9 cellular contexts compared by ENCODE assay signal in genomic region chr17:28982191-28982793, GRCh38. TPM values are rescaled to one million over a fixed set of nuclear protein-coding genes. Genes with fewer than 3 reads are reported as not detected.
DNase-seq lines count a peak whose midpoint lies in the region; ATAC-seq and TF ChIP-seq lines count a peak whose summit lies in the region.
"Had no signal": no experiment of that assay in that cellular context is flagged by ENCODE, and none has a peak within 500 bp of the region (broad histone marks: within the 10 kb centered on the region; RNA-seq: fewer than 3 reads in every experiment).

No MANE protein-coding gene starts in this region.

- no peaks in the 10 kb centered on the region for H3K27me3 Mint-ChIP-seq in activated CD8-positive, alpha-beta T cell treated with anti-CD3 and anti-CD28 coated beads, Interleukin-2, amount 10 ng/mL, durations not matched to agents 7 days and 5 days (ENCODE audit: low read depth)

- H3K27ac Mint-ChIP-seq in activated CD8-positive, alpha-beta T cell treated with anti-CD3 and anti-CD28 coated beads, Interleukin-2, amount 10 ng/mL, durations not matched to agents 7 days and 5 days = peak overlapping the region; percentile 97

- TF ChIP-seq POLR2A in esophagus squamous epithelium (IDR thresholded peaks at IDR 0.05) = no peak

- intact Hi-C loops in esophagus squamous epithelium (cut with DNase I) = no loop called here

- CTCF ChIA-PET in activated CD8-positive, alpha-beta T cell treated with anti-CD3 and anti-CD28 coated beads, Interleukin-2, amount 10 ng/mL, durations not matched to agents 7 days and 5 days (lab: Charles Lee) = interaction anchor here (1.0 to 2.6 kb wide), 4 partner anchors 17 to 133 kb away, joined by 3 to 9 read pairs (median 3); no protein-coding TSS in a partner anchor

- peaks cover 34% of the 10 kb centered on the region for H3K4me1 Mint-ChIP-seq in activated CD8-positive, alpha-beta T cell treated with anti-CD3 and anti-CD28 coated beads, Interleukin-2, amount 10 ng/mL, durations not matched to agents 7 days and 5 days (ENCODE audit: low read depth)

- 51 to 65% methylated on average over 9 of the region's 9 CpGs for WGBS in esophagus squamous epithelium, 2 donors

- H3K4me3 ChIP-seq in DND-41 (ENCODE audit: low read depth in 1 of 2, low read length in 2 of 2) = no peak overlapping the region
- H3K4me3 ChIP-seq in esophagus squamous epithelium = no peak overlapping the region
- H3K4me3 ChIP-seq: body of pancreas had no signal

- H3K4me3 Mint-ChIP-seq in activated CD8-positive, alpha-beta T cell treated with anti-CD3 and anti-CD28 coated beads, Interleukin-2, amount 10 ng/mL, durations not matched to agents 7 days and 5 days = peak overlapping the region; percentile 40

- H3K9me3 ChIP-seq in DND-41 (ENCODE audit: insufficient read depth, low read length, severe bottlenecking) (no peaks in the 10 kb centered on the region), KOPT-K1 (ENCODE audit: insufficient read depth, low read length, poor library complexity, severe bottlenecking) (no peaks in the 10 kb centered on the region), esophagus squamous epithelium (no peaks in the 10 kb centered on the region)
- H3K9me3 ChIP-seq: body of pancreas had no signal

- no peaks in the 10 kb centered on the region for H3K79me2 ChIP-seq in DND-41 (ENCODE audit: insufficient read depth, low read length)

- H2AFZ ChIP-seq in DND-41 (ENCODE audit: low read depth, low read length) = no peak overlapping the region

- H3K27me3 ChIP-seq in DND-41 (ENCODE audit: insufficient read depth, low read length, poor library complexity) (no peaks in the 10 kb centered on the region), esophagus squamous epithelium (peaks cover 0 to 56% (median 3%) of the 10 kb centered on the region in 4 donors)
- H3K27me3 ChIP-seq: body of pancreas had no signal

- H3K27ac ChIP-seq in DND-41 (ENCODE audit: low read length) (no peak overlapping the region), KOPT-K1 (ENCODE audit: low read depth, low read length, poor library complexity, severe bottlenecking) (peak overlapping the region; percentile 76), esophagus squamous epithelium (peak overlapping the region; percentile 15 to 68 (median 46))

- H3K36me3 Mint-ChIP-seq in activated CD8-positive, alpha-beta T cell treated with anti-CD3 and anti-CD28 coated beads, Interleukin-2, amount 10 ng/mL, durations not matched to agents 7 days and 5 days (ENCODE audit: low read depth) = no peaks in the 10 kb centered on the region

- H4K20me1 ChIP-seq in DND-41 (ENCODE audit: insufficient read depth, low read length) = no peaks in the 10 kb centered on the region

- DNase-seq in DND-41 = peak; percentile 27
- peak; percentile 84 for DNase-seq in activated CD8-positive, alpha-beta T cell treated with anti-CD3 and anti-CD28 coated beads, Interleukin-2, amount 10 ng/mL, durations not matched to agents 7 days and 5 days
- no peak for DNase-seq in esophagus squamous epithelium (lab: John Stamatoyannopoulos, UW)
- DNase-seq in stimulated activated CD4-positive, alpha-beta T cell treated with anti-CD3 and anti-CD28 coated beads, TNF-alpha, amount 100 ng/mL, for 24 hours (ENCODE audit: low read depth in 3 of 3) = peak; percentile 6 to 33 (median 31)
- DNase-seq in midbrain (lab: John Stamatoyannopoulos, UW) = no peak

- no peaks in the 10 kb centered on the region for H3K36me3 ChIP-seq in DND-41 (ENCODE audit: insufficient read depth, low read length)
- H3K36me3 ChIP-seq in KOPT-K1 (ENCODE audit: insufficient read depth, low read length) = no peaks in the 10 kb centered on the region
- no peaks in the 10 kb centered on the region for H3K36me3 ChIP-seq in esophagus squamous epithelium

- H3K9ac ChIP-seq in DND-41 (ENCODE audit: low read depth, low read length) = no peak overlapping the region

- ATAC-seq in DND-41 (ENCODE audit: insufficient read depth, low read depth) (peak; percentile 72), HG02798 (IDR thresholded peaks at IDR 0.05; ENCODE audit: poor library complexity, unreplicated experiment) (no peak), GM21723 (IDR thresholded peaks at IDR 0.05; ENCODE audit: unreplicated experiment) (no peak)
- peak; percentile 90 for ATAC-seq in activated CD8-positive, alpha-beta T cell treated with anti-CD3 and anti-CD28 coated beads, Interleukin-2, amount 10 ng/mL, durations not matched to agents 7 days and 5 days
- ATAC-seq: body of pancreas had no signal

- H3K4me2 ChIP-seq in DND-41 (ENCODE audit: insufficient read depth, low read length) = no peak overlapping the region

- H3K4me1 ChIP-seq in DND-41 (ENCODE audit: insufficient read depth, low read length) = peaks cover 8% of the 10 kb centered on the region; the same call in 1 of the 2 replicates
- peaks cover 0 to 29% (median 3%) of the 10 kb centered on the region in 3 donors for H3K4me1 ChIP-seq in esophagus squamous epithelium
- H3K4me1 ChIP-seq: body of pancreas had no signal

- POLR2A ChIA-PET in activated CD8-positive, alpha-beta T cell treated with anti-CD3 and anti-CD28 coated beads, Interleukin-2, amount 10 ng/mL, durations not matched to agents 7 days and 5 days (lab: Charles Lee) = interaction anchor here (1.1 to 1.4 kb wide), 3 partner anchors 12 to 312 kb away, joined by 3 to 5 read pairs (median 4); partner anchors contain the start of gene NUFIP2

- TF ChIP-seq CTCF in DND-41 (IDR thresholded peaks at IDR 0.05; ENCODE audit: borderline replicate concordance, extremely low read depth, low read length, poor library complexity, severe bottlenecking) (no peak), esophagus squamous epithelium (IDR thresholded peaks at IDR 0.05) (no peak)

- H3K9me3 Mint-ChIP-seq in activated CD8-positive, alpha-beta T cell treated with anti-CD3 and anti-CD28 coated beads, Interleukin-2, amount 10 ng/mL, durations not matched to agents 7 days and 5 days (ENCODE audit: insufficient read depth) = no peaks in the 10 kb centered on the region

RNA-seq across cellular contexts. Expression of gene SEZ6, which starts 23.5 kb away (rescaled TPM):
- not detected for total RNA-seq in activated CD8-positive, alpha-beta T cell treated with anti-CD3 and anti-CD28 coated beads, Interleukin-2, amount 10 ng/mL, durations not matched to agents 7 days and 5 days
- total RNA-seq in esophagus squamous epithelium = not detected
- total RNA-seq: body of pancreas had no signal

RNA-seq across cellular contexts. Expression of gene PHF12, which starts 31.0 kb away (rescaled TPM):
- 10 to 100 TPM; 66.5 to 67.4 TPM for total RNA-seq in activated CD8-positive, alpha-beta T cell treated with anti-CD3 and anti-CD28 coated beads, Interleukin-2, amount 10 ng/mL, durations not matched to agents 7 days and 5 days
- total RNA-seq in esophagus squamous epithelium = 10 to 100 TPM; 13.0 to 35.6 (median 18.8) TPM

Comparison
In these comparisons a context has a peak if more than half of its experiments do, and no peak if none do; other contexts are left out.
1. ATAC-seq: peak in DND-41 (single experiment) and activated CD8-positive, alpha-beta T cell treated with anti-CD3 and anti-CD28 coated beads, Interleukin-2, amount 10 ng/mL, durations not matched to agents 7 days and 5 days (single experiment); none in HG02798 (single experiment) and GM21723 (single experiment).
2. DNase-seq: peak in DND-41 (single experiment), activated CD8-positive, alpha-beta T cell treated with anti-CD3 and anti-CD28 coated beads, Interleukin-2, amount 10 ng/mL, durations not matched to agents 7 days and 5 days (single experiment) and stimulated activated CD4-positive, alpha-beta T cell treated with anti-CD3 and anti-CD28 coated beads, TNF-alpha, amount 100 ng/mL, for 24 hours (3 of 3); none in esophagus squamous epithelium (single experiment) and midbrain (single experiment).